Comparison of ENCODE assay signal across 26 cellular contexts in genomic region chr2:170582747-170583463, GRCh38.
DNase-seq lines count a peak whose midpoint lies in the region; ATAC-seq, FAIRE-seq and TF ChIP-seq lines count a peak whose summit lies in the region.
"Had no signal": no experiment of that assay in that cellular context is flagged by ENCODE, and none has a peak within 500 bp of the region (broad histone marks: within the 10 kb centered on the region; RNA-seq: fewer than 3 reads in every experiment).

No MANE protein-coding gene starts in this region.

- CTCF ChIA-PET in HepG2 (lab: Yijun Ruan, JAX; ENCODE audit: low intra/inter-chr PET ratio, low total read pairs) = no interaction called here

- no peak overlapping the region for H3K4me3 ChIP-seq in HepG2 (replicated peaks in 1 of 3; ENCODE audit: insufficient read depth in 1 of 3, low read depth in 2 of 3, low read length in 3 of 3)
- H3K4me3 ChIP-seq in right lobe of liver = no peak overlapping the region
- H3K4me3 ChIP-seq in choroid plexus epithelial cell (ENCODE audit: low read depth, low read length) = no peak overlapping the region
- no peak overlapping the region for H3K4me3 ChIP-seq in mesodermal cell (ENCODE audit: extremely low read depth, insufficient read depth, low read length, poor library complexity, severe bottlenecking)
- H3K4me3 ChIP-seq: BLaER1, body of pancreas, hepatocyte, psoas muscle had no signal

- TF ChIP-seq EP300 in HepG2 (IDR thresholded peaks at IDR 0.05; ENCODE audit: low read depth in 2 of 2, low read length in 2 of 2) (no peak), HepG2 (CRISPR knock-in tag; IDR thresholded peaks at IDR 0.05; ENCODE audit: borderline replicate concordance) (no peak)

- POLR2A ChIA-PET in HepG2 (lab: Yijun Ruan, JAX) = no interaction called here

- DNase-seq in HepG2 (ENCODE audit: low spot score) (no peak), right lobe of liver (no peak), choroid plexus epithelial cell (ENCODE audit: low read depth) (peak; percentile 4), NCI-H2029 (lab: John Stamatoyannopoulos, UW) (no peak)
- no peak for DNase-seq in activated CD8-positive, alpha-beta memory T cell treated with anti-CD3 and anti-CD28 coated beads, Interleukin-2, amount 50 U/mL, for 48 hours
- DNase-seq: activated B cell treated with CpG ODN at 0.5 μM for 24 hours; activated CD4-positive, alpha-beta memory T cell treated with anti-CD3 and anti-CD28 coated beads, Interleukin-2, amount 10 ng/mL, durations not matched to agents 7 days and 5 days; activated effector memory CD4-positive, alpha-beta T cell treated with Interleukin-2 at 50 U/mL for 16 hours; activated naive CD8-positive, alpha-beta T cell treated with anti-CD3 and anti-CD28 coated beads for 36 hours; body of pancreas; effector memory CD4-positive, alpha-beta T cell; foreskin melanocyte; GF-D8; islet precursor cell; NCI-H1436 treated with DMSO at 0.1 percent for 48 hours; psoas muscle; small intestine; stimulated activated CD4-positive, alpha-beta T cell treated with anti-CD3 and anti-CD28 coated beads, Interleukin-2, amount 100 ng/mL, for 24 hours had no signal

- no peaks in the 10 kb centered on the region for H3K9me3 ChIP-seq in HepG2 (ENCODE audit: low read length)
- H3K9me3 ChIP-seq in right lobe of liver = no peaks in the 10 kb centered on the region
- no peaks in the 10 kb centered on the region for H3K9me3 ChIP-seq in mesodermal cell (ENCODE audit: control insufficient read depth, low read length)
- H3K9me3 ChIP-seq: BLaER1, body of pancreas, neutrophil, psoas muscle had no signal

- H3K79me2 ChIP-seq in HepG2 (ENCODE audit: insufficient read depth, low read length) = no peaks in the 10 kb centered on the region
- H3K79me2 ChIP-seq: hepatocyte had no signal

- no peak for TF ChIP-seq CTCF in HepG2 (CRISPR knock-in tag; IDR thresholded peaks at IDR 0.05)
- no peak for TF ChIP-seq CTCF in right lobe of liver (IDR thresholded peaks at IDR 0.05)
- no peak for TF ChIP-seq CTCF in choroid plexus epithelial cell (conservative IDR thresholded peaks at IDR 0.05; ENCODE audit: low read depth, low read length)

- H3K27ac ChIP-seq in HepG2 (ENCODE audit: extremely low read length, insufficient read depth, low read length) (no peak overlapping the region), right lobe of liver (no peak overlapping the region), mesodermal cell (ENCODE audit: low read depth, low read length, severe bottlenecking) (peak overlapping the region; percentile 8)
- H3K27ac ChIP-seq: BLaER1, body of pancreas, hepatocyte, neutrophil, psoas muscle had no signal

- no peak for TF ChIP-seq RAD21 in HepG2 (CRISPR knock-in tag; IDR thresholded peaks at IDR 0.05)

- H3K4me1 ChIP-seq in HepG2 (ENCODE audit: insufficient read depth, low read length) (no peaks in the 10 kb centered on the region), right lobe of liver (no peaks in the 10 kb centered on the region), mesodermal cell (ENCODE audit: control insufficient read depth, insufficient read depth, low read length, poor library complexity, severe bottlenecking) (no peaks in the 10 kb centered on the region)
- H3K4me1 ChIP-seq: BLaER1, body of pancreas, psoas muscle had no signal

- peak; percentile 61 for ATAC-seq in HepG2
- no peak for ATAC-seq in right lobe of liver
- ATAC-seq in GM18498 (IDR thresholded peaks at IDR 0.05; ENCODE audit: unreplicated experiment) = no peak
- no peak for ATAC-seq in HG02870 (IDR thresholded peaks at IDR 0.05; ENCODE audit: unreplicated experiment)
- ATAC-seq: body of pancreas, esophagus mucosa, psoas muscle had no signal

- no peaks in the 10 kb centered on the region for H4K20me1 ChIP-seq in HepG2 (ENCODE audit: insufficient read depth, low read length)
- H4K20me1 ChIP-seq: BLaER1 had no signal

- intact Hi-C loops in HepG2 (cut with micrococcal nuclease; ENCODE audit: unreplicated experiment) (no loop called here), right lobe of liver (cut with DNase I) (no loop called here)

- H3K27me3 ChIP-seq in HepG2 (ENCODE audit: control insufficient read depth in 1 of 2, insufficient read depth in 2 of 2, low read length in 2 of 2) = peaks cover 3 to 12% of the 10 kb centered on the region in 2 experiments; a peak in 4 of 5 replicates
- no peaks in the 10 kb centered on the region for H3K27me3 ChIP-seq in right lobe of liver
- H3K27me3 ChIP-seq: BLaER1, body of pancreas, hepatocyte had no signal

- no peak for TF ChIP-seq POLR2A in HepG2 (IDR thresholded peaks at IDR 0.05; ENCODE audit: insufficient read depth in 1 of 2, low read depth in 2 of 2, low read length in 2 of 2)
- no peak for TF ChIP-seq POLR2A in right lobe of liver (IDR thresholded peaks at IDR 0.05)

- no TSS peak for BruUV-seq in HepG2 (replicated peaks; lab: Mats Ljungman, UMichigan)

- H3K9ac ChIP-seq in HepG2 (ENCODE audit: insufficient read depth, low read depth, low read length) = no peak overlapping the region
- H3K9ac ChIP-seq: BLaER1 had no signal

- no peak for FAIRE-seq in HepG2 (lab: Jason Lieb, UNC)
- FAIRE-seq: GM18507, small intestine had no signal

- H2AFZ ChIP-seq in HepG2 (ENCODE audit: low read length) = no peak overlapping the region
- H2AFZ ChIP-seq: hepatocyte had no signal

- H3K4me2 ChIP-seq in HepG2 (ENCODE audit: low read depth, low read length) = no peak overlapping the region
- H3K4me2 ChIP-seq: BLaER1, hepatocyte had no signal

- no peaks in the 10 kb centered on the region for H3K36me3 ChIP-seq in HepG2 (replicated peaks in 1 of 2; ENCODE audit: control insufficient read depth in 1 of 2, insufficient read depth in 2 of 2, low read length in 2 of 2)
- H3K36me3 ChIP-seq in right lobe of liver = no peaks in the 10 kb centered on the region
- no peaks in the 10 kb centered on the region for H3K36me3 ChIP-seq in mesodermal cell (ENCODE audit: control insufficient read depth, insufficient read depth, low read length)
- H3K36me3 ChIP-seq: BLaER1, neutrophil had no signal

- WGBS in HepG2 (ENCODE audit: low lambda C conversion rate) = 22% methylated on average over 8 of the region's 8 CpGs
- WGBS in right lobe of liver (ENCODE audit: insufficient coverage, low coverage, low lambda C conversion rate, missing lambda C conversion rate) = 67% methylated on average over 8 of the region's 8 CpGs
- WGBS in mesodermal cell (ENCODE audit: insufficient coverage in 2 of 2), 2 experiments = 68 to 79% methylated on average over 3 of the region's 8 CpGs

- in situ Hi-C loops in HepG2 (cut with HindIII; ENCODE audit: extremely low pct_ligation_motif_present, low pct_unique_long_range_greater_than_20kb) = no loop called here

TF ChIP-seq in HepG2, 621 proteins besides CTCF, POLR2A, EP300 and RAD21:
- TF ChIP-seq ZNF558 (CRISPR knock-in tag; IDR thresholded peaks at IDR 0.05; ENCODE audit: borderline replicate concordance) (no peak), MXD1 (CRISPR knock-in tag; IDR thresholded peaks at IDR 0.05) (no peak), BRCA1 (CRISPR knock-in tag; IDR thresholded peaks at IDR 0.05) (no peak), REST (IDR thresholded peaks at IDR 0.05; ENCODE audit: borderline replicate concordance in 1 of 2, low read depth in 1 of 2, low read length in 2 of 2) (no peak), ZNF441 (CRISPR knock-in tag; IDR thresholded peaks at IDR 0.05; ENCODE audit: borderline replicate concordance) (no peak), ZFP36L1 (CRISPR knock-in tag; IDR thresholded peaks at IDR 0.05) (no peak), ZNF616 (CRISPR knock-in tag; IDR thresholded peaks at IDR 0.05; ENCODE audit: low read depth) (no peak)
TF ChIP-seq in HepG2: peak in this region for 0.
